ENCODE assay signal across 23 cellular contexts in genomic region chr9:117587263-117587662, GRCh38.
A peak's percentile ranks its signal among the peaks of the same experiment; 100 is the strongest.
DNase-seq lines count a peak whose midpoint lies in the region; ATAC-seq and TF ChIP-seq lines count a peak whose summit lies in the region.
"Had no signal": no experiment of that assay in that cellular context is flagged by ENCODE, and none has a peak within 500 bp of the region (broad histone marks: within the 10 kb centered on the region; RNA-seq: fewer than 3 reads in every experiment).

No MANE protein-coding gene starts in this region.

- 54% methylated on average over 2 of the region's 2 CpGs for WGBS in gastroesophageal sphincter (ENCODE audit: low coverage in 1 of 2), 2 donors
- 27 to 33% (median 30%) methylated on average over 2 of the region's 2 CpGs for WGBS in ovary, 3 donors

- peaks cover 0 to 19% of the 10 kb centered on the region in 2 donors for H3K9me3 ChIP-seq in breast epithelium
- peaks cover 0 to 6% (median 0%) of the 10 kb centered on the region in 3 donors for H3K9me3 ChIP-seq in gastroesophageal sphincter
- no peaks in the 10 kb centered on the region for H3K9me3 ChIP-seq in ovary
- H3K9me3 ChIP-seq: A549, BE2C had no signal

- no TSS peak for BruUV-seq in MCF 10A (replicated peaks; lab: Mats Ljungman, UMichigan)

- peaks cover 45% of the 10 kb centered on the region for H3K9me3 Mint-ChIP-seq in MCF 10A (ENCODE audit: unreplicated experiment)

- POLR2A ChIA-PET in MCF 10A (lab: Yijun Ruan, JAX), result no interaction called here

- no peaks in the 10 kb centered on the region for H3K27me3 ChIP-seq in breast epithelium
- peaks cover 5% of the 10 kb centered on the region for H3K27me3 ChIP-seq in gastroesophageal sphincter
- H3K27me3 ChIP-seq in ovary, result no peaks in the 10 kb centered on the region
- H3K27me3 ChIP-seq: BLaER1 treated with 17β-estradiol and CSF1 and Interleukin-3, amounts not matched to agents 10 nM and 100 nM had no signal

- CTCF ChIA-PET in MCF 10A (lab: Yijun Ruan, JAX), result no interaction called here

- H3K27ac Mint-ChIP-seq in MCF 10A (ENCODE audit: low read depth, unreplicated experiment), result no peak overlapping the region
- H3K27ac Mint-ChIP-seq: CD14-positive monocyte; CD4-positive, alpha-beta memory T cell had no signal

- TF ChIP-seq CTCF in MCF 10A (IDR thresholded peaks at IDR 0.05; ENCODE audit: unreplicated experiment), result no peak
- TF ChIP-seq CTCF in breast epithelium (IDR thresholded peaks at IDR 0.05), result no peak
- no peak for TF ChIP-seq CTCF in gastroesophageal sphincter (IDR thresholded peaks at IDR 0.05)
- no peak for TF ChIP-seq CTCF in ovary (IDR thresholded peaks at IDR 0.05)

- no peaks in the 10 kb centered on the region for H3K4me1 Mint-ChIP-seq in MCF 10A (ENCODE audit: insufficient read depth, unreplicated experiment)
- H3K4me1 Mint-ChIP-seq: CD14-positive monocyte; CD4-positive, alpha-beta memory T cell had no signal

- no peak overlapping the region for H3K4me3 Mint-ChIP-seq in MCF 10A (ENCODE audit: unreplicated experiment)
- H3K4me3 Mint-ChIP-seq: CD14-positive monocyte; CD4-positive, alpha-beta memory T cell had no signal

- no peaks in the 10 kb centered on the region for H3K36me3 Mint-ChIP-seq in MCF 10A (ENCODE audit: insufficient read depth, unreplicated experiment)
- H3K36me3 Mint-ChIP-seq: CD14-positive monocyte; CD4-positive, alpha-beta memory T cell had no signal

- ATAC-seq in gastroesophageal sphincter, result peak; percentile 72
- ATAC-seq: A549 had no signal

- H3K27ac ChIP-seq in breast epithelium, result no peak overlapping the region
- H3K27ac ChIP-seq in gastroesophageal sphincter, result no peak overlapping the region
- no peak overlapping the region for H3K27ac ChIP-seq in ovary
- H3K27ac ChIP-seq: A549; BLaER1 treated with 17β-estradiol and CSF1 and Interleukin-3, amounts not matched to agents 10 nM and 100 nM had no signal

- peak; percentile 20 for DNase-seq in NCI-H2029 (lab: John Stamatoyannopoulos, UW)
- DNase-seq in NCI-H2029 treated with DMSO at 0.1 percent for 48 hours (lab: John Stamatoyannopoulos, UW), result no peak
- DNase-seq in MCF 10A (ENCODE audit: unreplicated experiment), result peak; percentile 38
- no peak for DNase-seq in breast epithelium (ENCODE audit: low spot score in 2 of 2)
- DNase-seq in ovary, result no peak
- DNase-seq in NCI-H1930 (lab: John Stamatoyannopoulos, UW), result no peak
- DNase-seq: 8988T; ACHN; AML-193; BE2C; Calu3; CD4-positive, alpha-beta memory T cell; COR-L47; DMS53; DMS79 treated with DMSO at 0.1 percent for 48 hours; GF-D8; GOT3; H7; HCEC 1CT had no signal

- H3K4me3 ChIP-seq in breast epithelium (no peak overlapping the region), gastroesophageal sphincter (no peak overlapping the region), ovary (no peak overlapping the region)
- H3K4me3 ChIP-seq: A549; BLaER1 treated with 17β-estradiol and CSF1 and Interleukin-3, amounts not matched to agents 10 nM and 100 nM had no signal

- H3K27me3 Mint-ChIP-seq in MCF 10A (ENCODE audit: insufficient read depth, unreplicated experiment), result no peaks in the 10 kb centered on the region

- TF ChIP-seq EP300 in gastroesophageal sphincter (IDR thresholded peaks at IDR 0.05) (no peak), ovary (IDR thresholded peaks at IDR 0.05) (no peak)

- intact Hi-C loops in MCF 10A (cut with micrococcal nuclease) (no loop called here), breast epithelium (cut with DNase I; ENCODE audit: low total_unique reads) (no loop called here), ovary (cut with DNase I) (no loop called here)

- no peaks in the 10 kb centered on the region for H3K4me1 ChIP-seq in breast epithelium
- no peaks in the 10 kb centered on the region for H3K4me1 ChIP-seq in gastroesophageal sphincter
- no peaks in the 10 kb centered on the region for H3K4me1 ChIP-seq in ovary (ENCODE audit: insufficient read depth)
- H3K4me1 ChIP-seq: A549; BE2C; BLaER1 treated with 17β-estradiol and CSF1 and Interleukin-3, amounts not matched to agents 10 nM and 100 nM had no signal

- H3K36me3 ChIP-seq in breast epithelium (no peaks in the 10 kb centered on the region), gastroesophageal sphincter (no peaks in the 10 kb centered on the region), ovary (no peaks in the 10 kb centered on the region)
- H3K36me3 ChIP-seq: BE2C; BLaER1 treated with 17β-estradiol and CSF1 and Interleukin-3, amounts not matched to agents 10 nM and 100 nM had no signal

- no peak for TF ChIP-seq POLR2A in breast epithelium (IDR thresholded peaks at IDR 0.05)
- no peak for TF ChIP-seq POLR2A in gastroesophageal sphincter (IDR thresholded peaks at IDR 0.05)
- no peak for TF ChIP-seq POLR2A in ovary (IDR thresholded peaks at IDR 0.05)

Comparison
In these comparisons a context has a peak if more than half of its experiments do, and no peak if none do; other contexts are left out.
1. DNase-seq: peak in NCI-H2029 (single experiment) and MCF 10A (single experiment); none in NCI-H2029 treated with DMSO at 0.1 percent for 48 hours (single experiment), breast epithelium (0 of 2), ovary (0 of 5) and NCI-H1930 (0 of 2).